Comparison of ENCODE assay signal across 12 cellular contexts in the genomic region with DNA sequence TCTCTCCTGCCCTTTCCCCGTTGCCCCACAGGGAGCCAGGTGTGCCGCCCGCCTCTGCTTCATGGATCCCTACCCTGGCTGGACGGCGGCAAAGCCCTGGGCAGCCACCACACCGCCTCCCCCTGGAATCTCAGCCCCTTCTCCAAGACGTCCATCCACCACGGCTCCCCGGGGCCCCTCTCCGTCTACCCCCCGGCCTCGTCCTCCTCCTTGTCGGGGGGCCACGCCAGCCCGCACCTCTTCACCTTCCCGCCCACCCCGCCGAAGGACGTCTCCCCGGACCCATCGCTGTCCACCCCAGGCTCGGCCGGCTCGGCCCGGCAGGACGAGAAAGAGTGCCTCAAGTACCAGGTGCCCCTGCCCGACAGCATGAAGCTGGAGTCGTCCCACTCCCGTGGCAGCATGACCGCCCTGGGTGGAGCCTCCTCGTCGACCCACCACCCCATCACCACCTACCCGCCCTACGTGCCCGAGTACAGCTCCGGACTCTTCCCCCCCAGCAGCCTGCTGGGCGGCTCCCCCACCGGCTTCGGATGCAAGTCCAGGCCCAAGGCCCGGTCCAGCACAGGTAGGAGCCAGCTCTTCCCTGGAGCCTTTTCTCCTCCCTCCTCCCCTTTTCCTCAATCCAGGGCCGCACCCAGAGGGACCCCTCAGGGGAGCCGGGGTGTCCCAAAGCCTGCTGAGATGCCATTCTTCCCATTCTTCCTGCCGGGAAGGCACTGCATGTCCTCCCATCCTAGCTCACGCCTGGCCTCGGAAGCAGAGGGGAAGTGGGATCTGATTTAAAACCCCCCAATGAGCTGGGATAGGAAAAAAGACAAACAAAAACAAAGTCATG. TPM values are rescaled to one million over a fixed set of nuclear protein-coding genes. Genes with fewer than 3 reads are reported as not detected.
DNase-seq lines count a peak whose midpoint lies in the region; ATAC-seq and TF ChIP-seq lines count a peak whose summit lies in the region.
"Had no signal": no experiment of that assay in that cellular context is flagged by ENCODE, and none has a peak within 500 bp of the region (broad histone marks: within the 10 kb centered on the region; RNA-seq: fewer than 3 reads in every experiment).

No MANE protein-coding gene starts in this region.

- peaks cover 71% of the 10 kb centered on the region for H3F3A ChIP-seq in neural progenitor cell (ENCODE audit: low read depth)

- intact Hi-C loops in ovary (cut with DNase I), result no loop called here

- H3K9me3 ChIP-seq in T-helper 17 cell (ENCODE audit: control insufficient read depth, low read length, poor library complexity, severe bottlenecking) (no peaks in the 10 kb centered on the region), iPS-15b (ENCODE audit: control insufficient read depth, insufficient read depth, low read length) (no peaks in the 10 kb centered on the region), ovary (no peaks in the 10 kb centered on the region), neural progenitor cell (ENCODE audit: low read depth) (no peaks in the 10 kb centered on the region)
- H3K9me3 ChIP-seq: stomach had no signal

- H3K4me1 ChIP-seq in iPS-15b (ENCODE audit: control insufficient read depth, insufficient read depth, low read length) (peaks cover 25% of the 10 kb centered on the region), ovary (ENCODE audit: insufficient read depth) (peaks cover 3% of the 10 kb centered on the region), neural progenitor cell (peaks cover 62% of the 10 kb centered on the region)

- H3K36me3 ChIP-seq in H7 (replicated peaks; ENCODE audit: control insufficient read depth, insufficient read depth, low read length) (no peaks in the 10 kb centered on the region), iPS-15b (ENCODE audit: control insufficient read depth, insufficient read depth, low read length) (no peaks in the 10 kb centered on the region), ovary (no peaks in the 10 kb centered on the region), neural progenitor cell (no peaks in the 10 kb centered on the region)
- H3K36me3 ChIP-seq: stomach had no signal

- H3K4me3 ChIP-seq in H7 (ENCODE audit: insufficient read depth, low read depth, low read length) (peak overlapping the region; percentile 5; the same call in 1 of the 2 replicates), iPS-15b (ENCODE audit: low read depth, low read length) (peak overlapping the region; percentile 41), ovary (no peak overlapping the region), neural progenitor cell (no peak overlapping the region)
- H3K4me3 ChIP-seq: stomach had no signal

- peak overlapping the region; percentile 99 for H3K27ac Mint-ChIP-seq in T-helper 17 cell
- H3K27ac Mint-ChIP-seq in progenitor cell of endocrine pancreas, result no peak overlapping the region
- no peak overlapping the region for H3K27ac Mint-ChIP-seq in neural progenitor cell

- H3K4me3 Mint-ChIP-seq in T-helper 17 cell (peak overlapping the region; percentile 97), progenitor cell of endocrine pancreas (ENCODE audit: low read depth) (peak overlapping the region; percentile 23), neural progenitor cell (no peak overlapping the region)

- H3K79me2 ChIP-seq in neural progenitor cell (ENCODE audit: low read depth), result no peaks in the 10 kb centered on the region

- H3K9me3 Mint-ChIP-seq in progenitor cell of endocrine pancreas (ENCODE audit: low read depth) (no peaks in the 10 kb centered on the region), neural progenitor cell (no peaks in the 10 kb centered on the region)
- H3K9me3 Mint-ChIP-seq: neural crest cell had no signal

- peaks cover 65% of the 10 kb centered on the region for H3K4me1 Mint-ChIP-seq in T-helper 17 cell
- H3K4me1 Mint-ChIP-seq in progenitor cell of endocrine pancreas (ENCODE audit: low read depth), result peaks cover 25% of the 10 kb centered on the region
- peaks cover 48% of the 10 kb centered on the region for H3K4me1 Mint-ChIP-seq in neural progenitor cell

- no peak overlapping the region for H3K4me2 ChIP-seq in neural progenitor cell

- TF ChIP-seq EP300 in ovary (IDR thresholded peaks at IDR 0.05), result no peak

- peaks cover 26% of the 10 kb centered on the region for H3K36me3 Mint-ChIP-seq in T-helper 17 cell (ENCODE audit: low read depth)
- no peaks in the 10 kb centered on the region for H3K36me3 Mint-ChIP-seq in progenitor cell of endocrine pancreas (ENCODE audit: insufficient read depth)
- no peaks in the 10 kb centered on the region for H3K36me3 Mint-ChIP-seq in neural progenitor cell

- peaks cover 86% of the 10 kb centered on the region for H4K20me1 ChIP-seq in neural progenitor cell (ENCODE audit: low read depth)

- H2AFZ ChIP-seq in neural progenitor cell (replicated peaks), result no peak overlapping the region

- no peak for ATAC-seq in T-helper 17 cell

- no peak for TF ChIP-seq POLR2A in ovary (IDR thresholded peaks at IDR 0.05)

- TF ChIP-seq CTCF in progenitor cell of endocrine pancreas (IDR thresholded peaks at IDR 0.05; ENCODE audit: unreplicated experiment) (no peak), ovary (IDR thresholded peaks at IDR 0.05) (no peak), neural progenitor cell (IDR thresholded peaks at IDR 0.05) (no peak)

- H3K27me3 ChIP-seq in H7 (ENCODE audit: control insufficient read depth, insufficient read depth, low read length), result peaks cover 85% of the 10 kb centered on the region
- peaks cover 91% of the 10 kb centered on the region for H3K27me3 ChIP-seq in iPS-15b (ENCODE audit: control insufficient read depth, insufficient read depth, low read length)
- H3K27me3 ChIP-seq in ovary, result no peaks in the 10 kb centered on the region
- peaks cover 100% of the 10 kb centered on the region for H3K27me3 ChIP-seq in neural progenitor cell

- DNase-seq in H7, result peak; percentile 74
- no peak for DNase-seq in T-helper 17 cell
- no peak for DNase-seq in progenitor cell of endocrine pancreas (ENCODE audit: low spot score, unreplicated experiment)
- no peak for DNase-seq in ovary
- no peak for DNase-seq in KBM-7
- DNase-seq in neural progenitor cell (ENCODE audit: low spot score), result no peak
- no peak for DNase-seq in nucleus accumbens (lab: John Stamatoyannopoulos, UW)
- DNase-seq: NCI-H187; stimulated activated CD4-positive, alpha-beta T cell treated with anti-CD3 and anti-CD28 coated beads, Interleukin-2, amount 100 ng/mL, for 24 hours; stomach had no signal

- no peak overlapping the region for H3K27ac ChIP-seq in ovary
- H3K27ac ChIP-seq in neural progenitor cell, result no peak overlapping the region
- H3K27ac ChIP-seq: stomach had no signal

- H3K27me3 Mint-ChIP-seq in T-helper 17 cell, result no peaks in the 10 kb centered on the region
- H3K27me3 Mint-ChIP-seq in progenitor cell of endocrine pancreas, result peaks cover 90% of the 10 kb centered on the region
- peaks cover 86% of the 10 kb centered on the region for H3K27me3 Mint-ChIP-seq in neural progenitor cell (ENCODE audit: insufficient read depth, low read depth)

- WGBS in ovary, 3 donors, result 59 to 71% (median 64%) methylated on average over 45 of the region's 45 CpGs

- no peak overlapping the region for H3K9ac ChIP-seq in iPS-15b (ENCODE audit: low read depth, low read length)
- H3K9ac ChIP-seq in neural progenitor cell, result no peak overlapping the region

- in situ Hi-C loops in KBM-7 (cut with MboI; ENCODE audit: low pct_unique_long_range_greater_than_20kb, low sequenced_read_pairs), result no loop called here

RNA-seq across cellular contexts. Expression of a gene that starts 4.0 kb away (rescaled TPM):
- 0.11 and 1.1 TPM in 2 replicates for total RNA-seq in H7 (2014; rRNA removed; shearing (Covaris generic))
- total RNA-seq in T-helper 17 cell (100 to 1,000 TPM in 1 of 2 donors, 10 to 100 TPM in 1; 91.9 to 149 TPM), progenitor cell of endocrine pancreas (2.7 and 4.6 TPM in 2 replicates), ovary (under 1 TPM in 5 of 7 donors, not detected in 2; 0.15 to 0.48 (median 0.38) TPM), neural progenitor cell (ENCODE audit: low replicate concordance) (0.09 TPM in 1 of 2 replicates, not detected in the other)
- polyA plus RNA-seq in ovary, result under 1 TPM; 0.24 to 0.47 TPM

Comparison
In these comparisons a context has a peak if more than half of its experiments do, and no peak if none do; other contexts are left out.
1. H3K4me3 ChIP-seq: peak in H7 (single experiment) and iPS-15b (single experiment); none in ovary (single experiment) and neural progenitor cell (single experiment).
2. RNA of a gene that starts 4.0 kb away (total RNA-seq): 91.9 to 149 TPM in T-helper 17 cell; 2.7 to 4.6 TPM in progenitor cell of endocrine pancreas, 0.11 to 1.1 TPM in H7, 0.15 to 0.48 TPM in ovary and 0.09 TPM in neural progenitor cell; every median in the first group is over 10 times any median in the second.